ENCODE assay signal across 8 cellular contexts in the genomic region with DNA sequence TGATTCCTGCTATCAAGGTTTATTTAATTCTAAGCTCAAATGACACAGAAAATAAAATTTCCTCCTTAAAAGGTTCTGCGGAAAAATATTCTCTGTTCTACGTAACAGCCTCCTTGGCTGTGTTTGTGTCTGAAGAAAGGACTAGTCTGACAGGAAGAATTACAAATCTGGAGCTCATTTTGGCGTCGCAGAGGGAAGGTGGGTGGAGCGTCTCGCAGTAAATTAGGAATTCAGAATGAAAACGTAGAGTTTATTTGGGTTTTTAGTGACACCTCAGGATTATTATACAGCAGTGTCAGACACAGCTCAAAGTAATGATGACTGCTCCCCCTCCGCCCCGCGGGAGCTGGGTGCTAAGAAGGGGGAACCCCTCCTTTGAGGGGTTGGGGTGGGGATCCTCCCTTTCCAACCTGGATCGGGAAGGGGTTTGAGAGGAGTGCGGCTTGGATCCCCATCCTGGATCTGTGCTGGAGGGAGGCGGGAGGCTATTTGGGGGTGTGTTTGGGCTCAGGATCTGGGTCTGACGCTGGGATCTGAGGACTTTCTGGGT. TPM values are rescaled to one million over a fixed set of nuclear protein-coding genes. Genes with fewer than 3 reads are reported as not detected.
DNase-seq lines count a peak whose midpoint lies in the region; ATAC-seq, FAIRE-seq and TF ChIP-seq lines count a peak whose summit lies in the region.

No MANE protein-coding gene starts in this region.

- no peaks in the 10 kb centered on the region for H3K36me3 ChIP-seq in HUES6 (ENCODE audit: control insufficient read depth, insufficient read depth, low read length)
- H3K36me3 ChIP-seq in keratinocyte (ENCODE audit: control insufficient read depth in 2 of 2, extremely low read depth in 1 of 2, insufficient read depth in 2 of 2, low read length in 2 of 2): no peaks in the 10 kb centered on the region
- H3K36me3 ChIP-seq in stomach smooth muscle (ENCODE audit: control insufficient read depth in 2 of 2, insufficient read depth in 2 of 2, low read length in 2 of 2): no peaks in the 10 kb centered on the region

- H3K27ac ChIP-seq in A549: peak overlapping the region; percentile 91 to 94
- no peak overlapping the region for H3K27ac ChIP-seq in HUES6 (ENCODE audit: low read depth, low read length)
- H3K27ac ChIP-seq in keratinocyte (ENCODE audit: control insufficient read depth, insufficient read depth, low read length): peak overlapping the region; percentile 96
- peak overlapping the region; percentile 92 for H3K27ac ChIP-seq in stomach smooth muscle (ENCODE audit: low read length)

- H3K79me2 ChIP-seq in keratinocyte (ENCODE audit: control insufficient read depth, insufficient read depth, low read length): peaks cover 33% of the 10 kb centered on the region

- H3K9me1 ChIP-seq in keratinocyte (ENCODE audit: control insufficient read depth, extremely low read depth, insufficient read depth, low read length): no peaks in the 10 kb centered on the region

- H3K9me3 ChIP-seq in A549: 0 out of 3 replicates have a peak, but pooled peaks cover 3% of the 10 kb centered on the region
- H3K9me3 ChIP-seq in HUES6 (ENCODE audit: control insufficient read depth, insufficient read depth, low read depth, low read length): 0 out of 2 replicates have a peak, but pooled peaks cover 2% of the 10 kb centered on the region
- no peaks in the 10 kb centered on the region for H3K9me3 ChIP-seq in keratinocyte (ENCODE audit: control insufficient read depth, low read depth, low read length)
- H3K9me3 ChIP-seq in stomach smooth muscle (ENCODE audit: control insufficient read depth in 2 of 2, low read length in 2 of 2): no peaks in the 10 kb centered on the region

- TF ChIP-seq POLR2A in A549 (IDR thresholded peaks at IDR 0.05; ENCODE audit: low read length): no peak

- H4K20me1 ChIP-seq in keratinocyte (ENCODE audit: control insufficient read depth, extremely low read depth, insufficient read depth, low read length): no peaks in the 10 kb centered on the region

- TF ChIP-seq EP300 in A549 (IDR thresholded peaks at IDR 0.05): no peak

- DNase-seq in A549 (ENCODE audit: low read depth in 1 of 2, low spot score in 1 of 2) (peak in 1 of 2 experiments; percentile 14), keratinocyte (ENCODE audit: low read depth, low spot score) (no peak), NCI-H1436 treated with DMSO at 0.1 percent for 48 hours (lab: John Stamatoyannopoulos, UW) (no peak), globus pallidus (ENCODE audit: low spot score) (no peak)

- peak overlapping the region; percentile 89 to 97 (median 92) for H3K4me3 Mint-ChIP-seq in brain

- TF ChIP-seq CTCF in A549 (IDR thresholded peaks at IDR 0.05) (no peak), brain (conservative IDR thresholded peaks at IDR 0.05) (no peak), keratinocyte (optimal IDR thresholded peaks at IDR 0.05 in 1 of 3, IDR thresholded peaks at IDR 0.05 in 1 of 3, conservative IDR thresholded peaks at IDR 0.05 in 1 of 3; ENCODE audit: extremely low read depth in 1 of 3, insufficient read depth in 2 of 3, low read length in 3 of 3) (no peak)

- H3K9me3 Mint-ChIP-seq in brain: peaks cover 2 to 17% (median 8%) of the 10 kb centered on the region in 5 experiments

- H3K4me2 ChIP-seq in A549 (peak overlapping the region; percentile 96), keratinocyte (ENCODE audit: control insufficient read depth, extremely low read depth, insufficient read depth, low read depth, low read length) (peak overlapping the region; percentile 97)

- ATAC-seq in A549 (peak in 1 of 2 experiments; percentile 28; a peak in 3 of 6 replicates), GM19455 (IDR thresholded peaks at IDR 0.05; ENCODE audit: unreplicated experiment) (no peak)

- H2AFZ ChIP-seq in keratinocyte (ENCODE audit: control insufficient read depth, low read length): peak overlapping the region; percentile 89

- H3K4me1 ChIP-seq in A549 (peaks cover 32% of the 10 kb centered on the region), HUES6 (ENCODE audit: control insufficient read depth, insufficient read depth, low read length) (peaks cover 29% of the 10 kb centered on the region), keratinocyte (ENCODE audit: control insufficient read depth, extremely low read depth, insufficient read depth, low read length) (peaks cover 38% of the 10 kb centered on the region), stomach smooth muscle (ENCODE audit: control insufficient read depth, insufficient read depth, low read length) (peaks cover 15% of the 10 kb centered on the region)

- dilution Hi-C loops in keratinocyte (cut with MboI; ENCODE audit: extremely low pct_ligation_motif_present, low sequenced_read_pairs): no loop called here

- H3K9ac ChIP-seq in HUES6 (ENCODE audit: low read length): peak overlapping the region; percentile 49
- H3K9ac ChIP-seq in keratinocyte (ENCODE audit: control insufficient read depth, extremely low read depth, insufficient read depth, low read length): peak overlapping the region; percentile 89
- H3K9ac ChIP-seq in stomach smooth muscle (ENCODE audit: low read length in 2 of 2): peak overlapping the region; percentile 78 to 90

- H3K27me3 ChIP-seq in HUES6 (ENCODE audit: control insufficient read depth, insufficient read depth, low read length) (0 out of 2 replicates have a peak, but pooled peaks cover 5% of the 10 kb centered on the region), keratinocyte (ENCODE audit: control insufficient read depth, extremely low read depth, insufficient read depth, low read length) (no peaks in the 10 kb centered on the region), stomach smooth muscle (ENCODE audit: control insufficient read depth in 1 of 2, insufficient read depth in 2 of 2, low read length in 2 of 2) (no peaks in the 10 kb centered on the region)

- WGBS in A549 (ENCODE audit: missing lambda C conversion rate): 69% methylated on average over 14 of the region's 14 CpGs

- FAIRE-seq in A549 (lab: Jason Lieb, UNC): no peak
- FAIRE-seq in keratinocyte (lab: Jason Lieb, UNC): no peak

- H3K4me3 ChIP-seq in A549: peak overlapping the region; percentile 83
- H3K4me3 ChIP-seq in HUES6 (ENCODE audit: low read depth, low read length): peak overlapping the region; percentile 66
- H3K4me3 ChIP-seq in keratinocyte (ENCODE audit: control insufficient read depth in 2 of 3, extremely low read depth in 1 of 3, insufficient read depth in 2 of 3, low read depth in 1 of 3, low read length in 3 of 3): peak overlapping the region; percentile 36 to 73 (median 73)
- H3K4me3 ChIP-seq in stomach smooth muscle (ENCODE audit: low read length in 2 of 2): peak overlapping the region; percentile 65 to 81

- CTCF ChIA-PET in A549 (lab: Yijun Ruan, JAX): interaction anchor here (0.9 to 3.8 kb wide), 13 partner anchors 10 to 256 kb away, joined by 3 to 16 read pairs (median 4); no protein-coding TSS in a partner anchor

- POLR2A ChIA-PET in A549 (lab: Yijun Ruan, JAX): interaction anchor here (0.6 to 1.9 kb wide), 5 partner anchors 29 to 256 kb away, joined by 3 to 9 read pairs (median 4); no protein-coding TSS in a partner anchor

- peaks cover 49% of the 10 kb centered on the region for H3K4me1 Mint-ChIP-seq in brain

- H3K36me3 Mint-ChIP-seq in brain: peaks cover 6% of the 10 kb centered on the region

- H3K27me3 Mint-ChIP-seq in brain: peaks cover 4% of the 10 kb centered on the region

- TF ChIP-seq RAD21 in A549 (conservative IDR thresholded peaks at IDR 0.05 in 1 of 2, IDR thresholded peaks at IDR 0.05 in 1 of 2): no peak

- peak overlapping the region; percentile 44 to 91 (median 87) for H3K27ac Mint-ChIP-seq in brain

TF ChIP-seq in A549, 52 proteins besides CTCF, POLR2A, EP300 and RAD21 (continues in another document):
- TF ChIP-seq MYC (IDR thresholded peaks at IDR 0.05; ENCODE audit: borderline replicate concordance, low read length) (no peak), RFX5 (IDR thresholded peaks at IDR 0.05) (no peak), HES2 (IDR thresholded peaks at IDR 0.05) (no peak), CHD4 (IDR thresholded peaks at IDR 0.05; ENCODE audit: borderline replicate concordance) (no peak), JUN (IDR thresholded peaks at IDR 0.05) (no peak), SREBF2 (IDR thresholded peaks at IDR 0.05) (no peak), KDM5A (IDR thresholded peaks at IDR 0.05) (no peak), GATA3 (IDR thresholded peaks at IDR 0.05; ENCODE audit: borderline replicate concordance) (no peak), ZSCAN20 (CRISPR knock-in tag; IDR thresholded peaks at IDR 0.05) (no peak), ZNF302 (CRISPR knock-in tag; IDR thresholded peaks at IDR 0.05) (no peak), HDAC2 (IDR thresholded peaks at IDR 0.05) (no peak), RARB (CRISPR knock-in tag; IDR thresholded peaks at IDR 0.05) (no peak), MAFK (IDR thresholded peaks at IDR 0.05; ENCODE audit: partially characterized antibody) (no peak), BHLHE40 (IDR thresholded peaks at IDR 0.05; ENCODE audit: low read depth, low read length) (no peak)
- TF ChIP-seq, protein P1, sequence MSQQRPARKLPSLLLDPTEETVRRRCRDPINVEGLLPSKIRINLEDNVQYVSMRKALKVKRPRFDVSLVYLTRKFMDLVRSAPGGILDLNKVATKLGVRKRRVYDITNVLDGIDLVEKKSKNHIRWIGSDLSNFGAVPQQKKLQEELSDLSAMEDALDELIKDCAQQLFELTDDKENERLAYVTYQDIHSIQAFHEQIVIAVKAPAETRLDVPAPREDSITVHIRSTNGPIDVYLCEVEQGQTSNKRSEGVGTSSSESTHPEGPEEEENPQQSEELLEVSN (IDR thresholded peaks at IDR 0.05; ENCODE audit: borderline replicate concordance, low read depth): no peak

RNA-seq across cellular contexts. Expression of gene TGFBR1, which starts 0.9 kb away (rescaled TPM):
- polyA plus RNA-seq in A549 (2011; rRNA removed) (45.5 and 77.1 TPM in 2 replicates), A549 (2017; fragmentation: RNase III; extraction: RNeasy Plus Mini Kit Qiagen cat#74134 plus additional on column Dnase treatment) (18.3 to 25.8 TPM (median 25.4 TPM) in 3 replicates), brain (ENCODE audit: insufficient read depth, low read depth, low replicate concordance) (7.0 TPM), keratinocyte (41.6 to 55.0 TPM (median 49.7 TPM) in 3 replicates)
- polyA plus RNA-seq in A549 (2012; cell fraction: cytosol; rRNA removed): 6.6 and 13.0 TPM in 2 replicates
- 4.0 and 10.0 TPM in 2 replicates for polyA plus RNA-seq in A549 (2012; cell fraction: nucleus; rRNA removed)
- 211 and 216 TPM in 2 replicates for polyA minus RNA-seq in A549 (2011; rRNA and poly(A)+ RNA removed)
- 21.0 TPM for polyA plus RNA-seq in keratinocyte (2011; ENCODE audit: low read depth)
- 20.7 and 45.7 TPM in 2 replicates for polyA plus RNA-seq in keratinocyte (2011; cell fraction: cytosol; rRNA removed)
- 57.9 and 67.1 TPM in 2 replicates for polyA plus RNA-seq in keratinocyte (2011; cell fraction: nucleus; rRNA removed)
- 18.8 and 28.4 TPM in 2 replicates for polyA plus RNA-seq in keratinocyte (2012; ENCODE audit: low replicate concordance)
- polyA minus RNA-seq in keratinocyte: 135 to 193 TPM (median 184 TPM) in 3 replicates
- 57.6 TPM for polyA minus RNA-seq in keratinocyte (2011; cell fraction: cytosol; rRNA and poly(A)+ RNA removed)
- 74.4 and 239 TPM in 2 replicates for polyA minus RNA-seq in keratinocyte (2011; cell fraction: nucleus; rRNA and poly(A)+ RNA removed)
